ENCODE assay signal across 14 cellular contexts in genomic region chr7:79529214-79529895, GRCh38.
DNase-seq lines count a peak whose midpoint lies in the region; ATAC-seq and TF ChIP-seq lines count a peak whose summit lies in the region.
"Had no signal": no experiment of that assay in that cellular context is flagged by ENCODE, and none has a peak within 500 bp of the region (broad histone marks: within the 10 kb centered on the region; RNA-seq: fewer than 3 reads in every experiment).

No MANE protein-coding gene starts in this region.

- H3K4me1 Mint-ChIP-seq in HFFc6 (ENCODE audit: low read depth): peaks cover 35% of the 10 kb centered on the region
- no peaks in the 10 kb centered on the region for H3K4me1 Mint-ChIP-seq in activated naive CD8-positive, alpha-beta T cell treated with anti-CD3 and anti-CD28 coated beads, Interleukin-2, amount 50 U/mL, for 24 hours
- peaks cover 8% of the 10 kb centered on the region for H3K4me1 Mint-ChIP-seq in stimulated activated naive CD8-positive, alpha-beta T cell treated with anti-CD3 and anti-CD28 coated beads, Interleukin-15, amount 100 ng/mL, for 72 hours

- no peak for TF ChIP-seq CTCF in HFFc6 (IDR thresholded peaks at IDR 0.05)

- 0 out of 2 replicates have a peak overlapping the region, but pooled peaks have one; percentile 15 for H3K27ac Mint-ChIP-seq in HFFc6
- no peak overlapping the region for H3K27ac Mint-ChIP-seq in activated naive CD8-positive, alpha-beta T cell treated with anti-CD3 and anti-CD28 coated beads, Interleukin-2, amount 50 U/mL, for 24 hours
- no peak overlapping the region for H3K27ac Mint-ChIP-seq in stimulated activated naive CD8-positive, alpha-beta T cell treated with anti-CD3 and anti-CD28 coated beads, Interleukin-15, amount 100 ng/mL, for 72 hours

- peak; percentile 15 for DNase-seq in EH (ENCODE audit: low read depth)
- DNase-seq in HFFc6: no peak
- peak; percentile 88 for DNase-seq in NCI-H748 (lab: John Stamatoyannopoulos, UW; ENCODE audit: unreplicated experiment)
- peak; percentile 58 for DNase-seq in islet precursor cell
- DNase-seq in activated naive CD8-positive, alpha-beta T cell treated with anti-CD3 and anti-CD28 coated beads, Interleukin-2, amount 50 U/mL, for 24 hours: no peak
- DNase-seq in stimulated activated naive CD8-positive, alpha-beta T cell treated with anti-CD3 and anti-CD28 coated beads, Interleukin-15, amount 100 ng/mL, for 72 hours: no peak
- DNase-seq: aorta, KG1, NCI-H446 treated with DMSO at 0.1 percent for 48 hours, nephron progenitor cell, Right ventricle myocardium superior, spleen had no signal

- H3K36me3 Mint-ChIP-seq in HFFc6 (ENCODE audit: low read depth): no peaks in the 10 kb centered on the region
- no peaks in the 10 kb centered on the region for H3K36me3 Mint-ChIP-seq in activated naive CD8-positive, alpha-beta T cell treated with anti-CD3 and anti-CD28 coated beads, Interleukin-2, amount 50 U/mL, for 24 hours (ENCODE audit: low read depth)

- H3K9me3 Mint-ChIP-seq in HFFc6: no peaks in the 10 kb centered on the region
- no peaks in the 10 kb centered on the region for H3K9me3 Mint-ChIP-seq in activated naive CD8-positive, alpha-beta T cell treated with anti-CD3 and anti-CD28 coated beads, Interleukin-2, amount 50 U/mL, for 24 hours
- H3K9me3 Mint-ChIP-seq in stimulated activated naive CD8-positive, alpha-beta T cell treated with anti-CD3 and anti-CD28 coated beads, Interleukin-15, amount 100 ng/mL, for 72 hours: no peaks in the 10 kb centered on the region
- H3K9me3 Mint-ChIP-seq: nephron progenitor cell had no signal

- H3K27me3 Mint-ChIP-seq in HFFc6 (ENCODE audit: insufficient read depth): no peaks in the 10 kb centered on the region
- no peaks in the 10 kb centered on the region for H3K27me3 Mint-ChIP-seq in activated naive CD8-positive, alpha-beta T cell treated with anti-CD3 and anti-CD28 coated beads, Interleukin-2, amount 50 U/mL, for 24 hours
- H3K27me3 Mint-ChIP-seq in stimulated activated naive CD8-positive, alpha-beta T cell treated with anti-CD3 and anti-CD28 coated beads, Interleukin-15, amount 100 ng/mL, for 72 hours: peaks cover 8% of the 10 kb centered on the region

- H3K4me3 Mint-ChIP-seq in HFFc6: no peak overlapping the region
- no peak overlapping the region for H3K4me3 Mint-ChIP-seq in activated naive CD8-positive, alpha-beta T cell treated with anti-CD3 and anti-CD28 coated beads, Interleukin-2, amount 50 U/mL, for 24 hours
- H3K4me3 Mint-ChIP-seq in stimulated activated naive CD8-positive, alpha-beta T cell treated with anti-CD3 and anti-CD28 coated beads, Interleukin-15, amount 100 ng/mL, for 72 hours: no peak overlapping the region
- H3K4me3 Mint-ChIP-seq: nephron progenitor cell had no signal

- no peak for ATAC-seq in activated naive CD8-positive, alpha-beta T cell treated with anti-CD3 and anti-CD28 coated beads, Interleukin-2, amount 50 U/mL, for 24 hours
- no peak for ATAC-seq in GM18520 (IDR thresholded peaks at IDR 0.05; ENCODE audit: unreplicated experiment)
- no peak for ATAC-seq in stimulated activated naive CD8-positive, alpha-beta T cell treated with anti-CD3 and anti-CD28 coated beads, Interleukin-15, amount 100 ng/mL, for 72 hours
- no peak for ATAC-seq in GM21723 (IDR thresholded peaks at IDR 0.05; ENCODE audit: unreplicated experiment)

Comparison
In these comparisons a context has a peak if more than half of its experiments do, and no peak if none do; other contexts are left out.
1. DNase-seq: peak in EH (single experiment), NCI-H748 (single experiment) and islet precursor cell (single experiment); none in HFFc6 (single experiment), activated naive CD8-positive, alpha-beta T cell treated with anti-CD3 and anti-CD28 coated beads, Interleukin-2, amount 50 U/mL, for 24 hours (single experiment) and stimulated activated naive CD8-positive, alpha-beta T cell treated with anti-CD3 and anti-CD28 coated beads, Interleukin-15, amount 100 ng/mL, for 72 hours (0 of 2).